10 cellular contexts compared by ENCODE assay signal in genomic region chr3:31377045-31377642, GRCh38.
DNase-seq lines count a peak whose midpoint lies in the region; ATAC-seq, FAIRE-seq and TF ChIP-seq lines count a peak whose summit lies in the region.
"Had no signal": no experiment of that assay in that cellular context is flagged by ENCODE, and none has a peak within 500 bp of the region (broad histone marks: within the 10 kb centered on the region; RNA-seq: fewer than 3 reads in every experiment).

No MANE protein-coding gene starts in this region.

- no peaks in the 10 kb centered on the region for H3K23me2 ChIP-seq in H9 (ENCODE audit: insufficient read length, low read depth, low read length, poor library complexity, severe bottlenecking)

- no peaks in the 10 kb centered on the region for H4K20me1 ChIP-seq in hepatocyte (ENCODE audit: insufficient read depth, poor library complexity, severe bottlenecking)
- H4K20me1 ChIP-seq in H9 (ENCODE audit: control insufficient read depth, insufficient read depth, insufficient read length): no peaks in the 10 kb centered on the region

- H3K79me2 ChIP-seq in hepatocyte: no peaks in the 10 kb centered on the region
- H3K79me2 ChIP-seq in H9 (ENCODE audit: insufficient read depth, low read length): no peaks in the 10 kb centered on the region

- H3K27me3 Mint-ChIP-seq in WTC11 (ENCODE audit: low read depth) (peaks cover 4% of the 10 kb centered on the region), H9 (ENCODE audit: low read depth) (no peaks in the 10 kb centered on the region; the same call in 1 of the 2 replicates)
- peaks cover 5% of the 10 kb centered on the region for H3K27me3 Mint-ChIP-seq in activated T-helper 2 cell treated with anti-CD3 and anti-CD28 coated beads, Interferon-gamma antibody, Interleukin-2, Interleukin-4, amounts not matched to agents 10 μg/mL and 5 μg/mL and 100 μg/mL, durations not matched to agents 14 hours and 24 hours and 36 hours (ENCODE audit: low read depth)

- ATAC-seq in WTC11 (no peak), GM18519 (IDR thresholded peaks at IDR 0.05; ENCODE audit: low FRiP score, unreplicated experiment) (no peak)

- CTCF ChIA-PET in WTC11 (lab: Charles Lee): interaction anchor here (0.5 kb wide), 1 partner anchor 777 kb away, joined by 4 read pairs; no protein-coding TSS in a partner anchor

- H3K4me3 Mint-ChIP-seq in WTC11 (no peak overlapping the region), H9 (no peak overlapping the region)
- no peak overlapping the region for H3K4me3 Mint-ChIP-seq in activated T-helper 2 cell treated with anti-CD3 and anti-CD28 coated beads, Interferon-gamma antibody, Interleukin-2, Interleukin-4, amounts not matched to agents 10 μg/mL and 5 μg/mL and 100 μg/mL, durations not matched to agents 14 hours and 24 hours and 36 hours (ENCODE audit: low read depth)

- TF ChIP-seq CTCF in WTC11 (IDR thresholded peaks at IDR 0.05) (no peak), hepatocyte (IDR thresholded peaks at IDR 0.05; ENCODE audit: poor library complexity) (no peak), H9 (conservative IDR thresholded peaks at IDR 0.05) (no peak)

- POLR2A ChIA-PET in WTC11 (lab: Charles Lee): interaction anchor here (0.5 kb wide), 1 partner anchor 1883 kb away, joined by 3 read pairs; no protein-coding TSS in a partner anchor

- H2BK120ac ChIP-seq in H9 (ENCODE audit: low read depth, low read length, poor library complexity, severe bottlenecking): no peak overlapping the region

- no peak overlapping the region for H2AK5ac ChIP-seq in H9 (ENCODE audit: insufficient read length, low read length)

- H3K36me3 Mint-ChIP-seq in WTC11 (no peaks in the 10 kb centered on the region), H9 (ENCODE audit: insufficient read depth in 1 of 3, low read depth in 3 of 3) (no peaks in the 10 kb centered on the region)
- H3K36me3 Mint-ChIP-seq in activated T-helper 2 cell treated with anti-CD3 and anti-CD28 coated beads, Interferon-gamma antibody, Interleukin-2, Interleukin-4, amounts not matched to agents 10 μg/mL and 5 μg/mL and 100 μg/mL, durations not matched to agents 14 hours and 24 hours and 36 hours (ENCODE audit: low read depth): no peaks in the 10 kb centered on the region

- no peak overlapping the region for H4K91ac ChIP-seq in H9 (ENCODE audit: insufficient read length, low read depth, low read length)

- TF ChIP-seq POLR2A in H54 (IDR thresholded peaks at IDR 0.05; ENCODE audit: low read depth, low read length): no peak

- no peak overlapping the region for H4K5ac ChIP-seq in H9 (ENCODE audit: insufficient read length, low read depth, low read length)

- H3K27me3 ChIP-seq in hepatocyte (no peaks in the 10 kb centered on the region), H9 (ENCODE audit: insufficient read depth, low read length) (no peaks in the 10 kb centered on the region)

- H3K9me3 Mint-ChIP-seq in WTC11 (no peaks in the 10 kb centered on the region), H9 (no peaks in the 10 kb centered on the region)
- no peaks in the 10 kb centered on the region for H3K9me3 Mint-ChIP-seq in activated T-helper 2 cell treated with anti-CD3 and anti-CD28 coated beads, Interferon-gamma antibody, Interleukin-2, Interleukin-4, amounts not matched to agents 10 μg/mL and 5 μg/mL and 100 μg/mL, durations not matched to agents 14 hours and 24 hours and 36 hours

- H4K8ac ChIP-seq in H9 (replicated peaks; ENCODE audit: insufficient read length, low read depth, low read length): no peak overlapping the region

- H3K4me3 ChIP-seq in hepatocyte: no peak overlapping the region

- intact Hi-C loops in activated T-helper 2 cell treated with anti-CD3 and anti-CD28 coated beads, Interferon-gamma antibody, Interleukin-2, Interleukin-4, amounts not matched to agents 10 μg/mL and 5 μg/mL and 100 μg/mL, durations not matched to agents 14 hours and 24 hours and 36 hours (cut with micrococcal nuclease): no loop called here

- no peak overlapping the region for H3K14ac ChIP-seq in H9 (ENCODE audit: insufficient read depth, low read length)

- no peaks in the 10 kb centered on the region for H3K36me3 ChIP-seq in hepatocyte (replicated peaks; ENCODE audit: insufficient read depth, low read depth)

- in situ Hi-C loops in ACHN (cut with HindIII; ENCODE audit: low pct_ligation_motif_present, low pct_unique_long_range_greater_than_20kb, low sequenced_read_pairs): no loop called here

- no peak overlapping the region for H3K4me2 ChIP-seq in hepatocyte
- no peak overlapping the region for H3K4me2 ChIP-seq in H9 (ENCODE audit: insufficient read depth, insufficient read length, low read length)

- H2BK15ac ChIP-seq in H9 (ENCODE audit: low read depth, low read length): no peak overlapping the region

- H3K56ac ChIP-seq in H9 (ENCODE audit: insufficient read length, low read depth, low read length): no peak overlapping the region

- H3K27ac ChIP-seq in hepatocyte (peak overlapping the region; percentile 47), H9 (ENCODE audit: insufficient read length, low read depth, low read length) (no peak overlapping the region)

- WGBS in hepatocyte (ENCODE audit: low lambda C conversion rate, missing lambda C conversion rate): 60% methylated on average over 5 of the region's 5 CpGs
- no CpG with 5 or more reads among the region's 5 CpGs for WGBS in H9 (ENCODE audit: extremely low coverage, insufficient read length, low lambda C conversion rate)

- FAIRE-seq in H54 (lab: Jason Lieb, UNC): peak; percentile 99
- FAIRE-seq: G401.6 had no signal

- H3T11ph ChIP-seq in H9 (ENCODE audit: low read length): no peak overlapping the region

- H2BK5ac ChIP-seq in H9 (ENCODE audit: insufficient read length, low read length): no peak overlapping the region

- H3K79me1 ChIP-seq in H9 (ENCODE audit: insufficient read depth, low read depth, low read length, poor library complexity, severe bottlenecking): no peaks in the 10 kb centered on the region

- H3K27ac Mint-ChIP-seq in WTC11 (no peak overlapping the region), H9 (no peak overlapping the region; a peak in 1 of 7 replicates)
- H3K27ac Mint-ChIP-seq in activated T-helper 2 cell treated with anti-CD3 and anti-CD28 coated beads, Interferon-gamma antibody, Interleukin-2, Interleukin-4, amounts not matched to agents 10 μg/mL and 5 μg/mL and 100 μg/mL, durations not matched to agents 14 hours and 24 hours and 36 hours: no peak overlapping the region

- H3K4me1 Mint-ChIP-seq in WTC11 (no peaks in the 10 kb centered on the region), H9 (no peaks in the 10 kb centered on the region)
- peaks cover 3% of the 10 kb centered on the region for H3K4me1 Mint-ChIP-seq in activated T-helper 2 cell treated with anti-CD3 and anti-CD28 coated beads, Interferon-gamma antibody, Interleukin-2, Interleukin-4, amounts not matched to agents 10 μg/mL and 5 μg/mL and 100 μg/mL, durations not matched to agents 14 hours and 24 hours and 36 hours (ENCODE audit: low read depth)

- no peak overlapping the region for H3K4ac ChIP-seq in H9 (ENCODE audit: low read depth, low read length)

- no peak overlapping the region for H2BK20ac ChIP-seq in H9 (ENCODE audit: low read depth, low read length, poor library complexity, severe bottlenecking)

- H3K9ac ChIP-seq in H9 (ENCODE audit: extremely low read depth, insufficient read length, low read length): no peak overlapping the region

- no peak overlapping the region for H2AFZ ChIP-seq in hepatocyte
- no peak overlapping the region for H2AFZ ChIP-seq in H9 (ENCODE audit: low read length)

- H3K23ac ChIP-seq in H9 (ENCODE audit: insufficient read length, low read depth, low read length): no peak overlapping the region

- DNase-seq in ACHN: peak; percentile 51
- DNase-seq in H54 (ENCODE audit: insufficient read length, low spot score): peak; percentile 24
- no peak for DNase-seq in WTC11 (ENCODE audit: low spot score)
- DNase-seq in hepatocyte (ENCODE audit: low spot score): peak; percentile 82
- no peak for DNase-seq in H9
- DNase-seq in activated T-helper 2 cell treated with anti-CD3 and anti-CD28 coated beads, Interferon-gamma antibody, Interleukin-2, Interleukin-4, amounts not matched to agents 10 μg/mL and 5 μg/mL and 100 μg/mL, durations not matched to agents 14 hours and 24 hours and 36 hours (ENCODE audit: low spot score): no peak
- DNase-seq in NCI-H2227 treated with DMSO at 0.1 percent for 48 hours (lab: John Stamatoyannopoulos, UW): no peak
- DNase-seq: NCI-H2107 had no signal

- H3K9me2 ChIP-seq in hepatocyte (replicated peaks; ENCODE audit: insufficient read depth): no peaks in the 10 kb centered on the region

- H2BK12ac ChIP-seq in H9 (ENCODE audit: insufficient read length, low read depth, low read length): no peak overlapping the region

- H3K9me3 ChIP-seq in hepatocyte (ENCODE audit: low read depth) (no peaks in the 10 kb centered on the region), H9 (ENCODE audit: control insufficient read depth, low read depth, low read length) (no peaks in the 10 kb centered on the region)

- no peak overlapping the region for H3K18ac ChIP-seq in H9 (ENCODE audit: insufficient read length, low read depth, low read length)

- H3K4me1 ChIP-seq in hepatocyte (ENCODE audit: insufficient read depth): peaks cover 7% of the 10 kb centered on the region
- no peaks in the 10 kb centered on the region for H3K4me1 ChIP-seq in H9 (ENCODE audit: insufficient read depth, low read length)

TF ChIP-seq in WTC11, 78 proteins besides CTCF, POLR2A, EP300 and RAD21:
- TF ChIP-seq RELA (CRISPR knock-in tag; IDR thresholded peaks at IDR 0.05; ENCODE audit: borderline replicate concordance): no peak
- no peak for TF ChIP-seq MAX (CRISPR knock-in tag; IDR thresholded peaks at IDR 0.05)
- no peak for TF ChIP-seq USF1 (CRISPR knock-in tag; IDR thresholded peaks at IDR 0.05)
- no peak for TF ChIP-seq TEAD4 (CRISPR knock-in tag; IDR thresholded peaks at IDR 0.05)
- TF ChIP-seq GABPB1 (CRISPR knock-in tag; IDR thresholded peaks at IDR 0.05): peak; percentile 84

Comparison
In these comparisons a context has a peak if more than half of its experiments do, and no peak if none do; other contexts are left out.
1. DNase-seq: peak in ACHN (single experiment), H54 (single experiment) and hepatocyte (single experiment); none in WTC11 (single experiment), H9 (single experiment), activated T-helper 2 cell treated with anti-CD3 and anti-CD28 coated beads, Interferon-gamma antibody, Interleukin-2, Interleukin-4, amounts not matched to agents 10 μg/mL and 5 μg/mL and 100 μg/mL, durations not matched to agents 14 hours and 24 hours and 36 hours (single experiment) and NCI-H2227 treated with DMSO at 0.1 percent for 48 hours (single experiment).